Comparison of ENCODE assay signal across 23 cellular contexts in the genomic region with DNA sequence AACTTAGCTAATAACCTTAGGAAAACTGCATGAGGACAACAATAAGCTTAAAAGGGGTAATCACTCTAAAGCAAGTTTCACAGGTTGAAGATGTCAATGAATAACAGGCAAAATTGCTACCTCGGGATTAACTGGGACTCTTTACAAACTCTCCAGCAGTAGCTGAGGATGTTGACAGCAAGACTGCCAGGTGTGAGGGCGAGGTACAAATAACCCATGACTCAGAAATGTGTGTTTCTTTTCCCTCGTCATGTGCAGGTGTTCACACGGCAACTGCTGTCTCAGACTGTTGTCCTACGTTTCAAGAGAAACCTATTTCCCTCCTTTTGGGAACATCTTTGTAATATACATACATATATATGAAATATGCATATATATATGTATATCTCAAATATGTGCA. TPM values are rescaled to one million over a fixed set of nuclear protein-coding genes. Genes with fewer than 3 reads are reported as not detected.
DNase-seq lines count a peak whose midpoint lies in the region; ATAC-seq and TF ChIP-seq lines count a peak whose summit lies in the region.
"Had no signal": no experiment of that assay in that cellular context is flagged by ENCODE, and none has a peak within 500 bp of the region (broad histone marks: within the 10 kb centered on the region; RNA-seq: fewer than 3 reads in every experiment).

No MANE protein-coding gene starts in this region.

- H3K4me1 ChIP-seq in foreskin keratinocyte = peaks cover 4% of the 10 kb centered on the region

- peaks cover 22% of the 10 kb centered on the region for H3K27me3 ChIP-seq in foreskin keratinocyte
- H3K27me3 ChIP-seq: BLaER1 had no signal

- DNase-seq in HPDE6-E6E7 (ENCODE audit: extremely low spot score) (peak; percentile 58), RPMI8226 (peak; percentile 40), foreskin keratinocyte (peak; percentile 22 to 66), renal cortical epithelial cell (ENCODE audit: low read depth) (peak; percentile 87), erythroblast (lab: John Stamatoyannopoulos, UW) (no peak)
- DNase-seq: CD4-positive, CD25-positive, alpha-beta regulatory T cell; DMS153; H9; NCI-H1105; NCI-H1436 treated with DMSO at 0.1 percent for 48 hours; NCI-H187 treated with DMSO at 0.1 percent for 48 hours; NCI-H2171 treated with DMSO at 0.1 percent for 48 hours; NCI-H345; NCI-H510A treated with DMSO at 0.1 percent for 48 hours; NCI-H748 treated with DMSO at 0.1 percent for 48 hours; Right ventricle myocardium superior had no signal

- TF ChIP-seq CTCF in foreskin keratinocyte (conservative IDR thresholded peaks at IDR 0.05) = no peak

- no peak for TF ChIP-seq POLR2A in erythroblast (IDR thresholded peaks at IDR 0.05; ENCODE audit: low read length)

- ATAC-seq in foreskin keratinocyte = peak; percentile 92
- ATAC-seq in HG02970 (IDR thresholded peaks at IDR 0.05; ENCODE audit: low FRiP score, unreplicated experiment) = no peak
- ATAC-seq in GM18907 (IDR thresholded peaks at IDR 0.05; ENCODE audit: unreplicated experiment) = no peak
- ATAC-seq: GM23338 had no signal

- peak overlapping the region; percentile 70 for H3K27ac ChIP-seq in foreskin keratinocyte
- H3K27ac ChIP-seq: BLaER1 had no signal

RNA-seq across cellular contexts. Expression of gene BCAS1, which starts 15.9 kb away (rescaled TPM):
- not detected in 2 replicates for total RNA-seq in foreskin keratinocyte
- polyA plus RNA-seq in foreskin keratinocyte = not detected in 2 replicates
- 0.10 and 0.17 TPM in 2 replicates for total RNA-seq in renal cortical epithelial cell
- total RNA-seq: Daoy, G401, Right ventricle myocardium superior had no signal
- polyA plus RNA-seq: AG04450 had no signal

Comparison
In these comparisons a context has a peak if more than half of its experiments do, and no peak if none do; other contexts are left out.
1. DNase-seq: peak in HPDE6-E6E7 (single experiment), RPMI8226 (single experiment), foreskin keratinocyte (2 of 2) and renal cortical epithelial cell (single experiment); none in erythroblast (0 of 2).